Comparison of ENCODE assay signal across 8 cellular contexts in the genomic region with DNA sequence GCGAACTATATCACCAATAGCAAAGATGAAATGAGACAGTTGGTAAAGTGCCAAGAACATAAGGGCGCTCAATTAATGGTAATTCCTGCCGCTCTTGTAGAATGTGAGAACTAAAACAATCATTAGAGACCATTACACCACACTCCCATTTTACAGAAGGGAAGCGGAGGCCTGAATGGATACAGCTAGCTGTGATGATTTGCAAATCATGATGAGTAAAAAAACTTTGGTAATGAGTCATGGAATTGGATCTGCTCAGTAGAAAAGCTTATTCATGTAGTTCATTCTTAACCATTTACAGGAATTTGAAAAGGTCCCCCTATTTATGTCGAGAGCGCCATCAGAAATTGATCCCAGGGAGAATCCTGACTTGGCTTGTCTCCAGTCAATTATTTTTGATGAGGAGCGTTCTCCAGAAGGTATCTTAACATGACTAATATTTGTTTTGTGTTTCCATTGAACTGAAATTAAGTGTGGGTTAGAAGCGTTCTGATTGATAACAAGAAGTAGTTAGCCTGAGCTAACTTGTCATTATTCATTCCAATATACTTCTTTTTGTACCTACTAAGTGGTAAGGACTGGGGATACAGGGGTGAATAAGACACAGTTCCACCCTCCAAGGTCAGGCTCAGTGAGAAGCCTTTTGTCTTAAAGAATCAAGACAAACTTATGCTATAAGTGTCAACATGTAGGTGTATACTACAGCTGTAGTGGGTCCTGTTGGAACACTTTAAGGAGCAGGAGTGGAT. TPM values are rescaled to one million over a fixed set of nuclear protein-coding genes. Genes with fewer than 3 reads are reported as not detected.
DNase-seq lines count a peak whose midpoint lies in the region; ATAC-seq and TF ChIP-seq lines count a peak whose summit lies in the region.

No MANE protein-coding gene starts in this region.

- H2AFZ ChIP-seq in HCT116 (ENCODE audit: low read depth, low read length, poor library complexity, severe bottlenecking), result no peak overlapping the region

- H3K9ac ChIP-seq in HCT116 (ENCODE audit: low read length) (peak overlapping the region; percentile 91), iPS-18a (ENCODE audit: low read length) (peak overlapping the region; percentile 88)

- no peaks in the 10 kb centered on the region for H3K27me3 ChIP-seq in HCT116 (ENCODE audit: insufficient read depth, low read length)
- no peaks in the 10 kb centered on the region for H3K27me3 ChIP-seq in iPS-18a (ENCODE audit: control insufficient read depth, insufficient read depth, low read length)

- CTCF ChIA-PET in HCT116 (lab: Charles Lee), result no interaction called here
- CTCF ChIA-PET in activated naive CD4-positive, alpha-beta T cell treated with anti-CD3 and anti-CD28 coated beads, Interleukin-2, amount 10 ng/mL, durations not matched to agents 7 days and 5 days (lab: Charles Lee), result interaction anchor here (2.4 kb wide), 1 partner anchor 84 kb away, joined by 11 read pairs; a partner anchor contains a TSS

- peak; percentile 12 for ATAC-seq in HCT116
- no peak for ATAC-seq in HG02759 (IDR thresholded peaks at IDR 0.05; ENCODE audit: unreplicated experiment)

- peaks cover 28% of the 10 kb centered on the region for H3K4me1 Mint-ChIP-seq in activated naive CD4-positive, alpha-beta T cell treated with anti-CD3 and anti-CD28 coated beads, Interleukin-2, amount 10 ng/mL, durations not matched to agents 7 days and 5 days
- peaks cover 38% of the 10 kb centered on the region for H3K4me1 Mint-ChIP-seq in stimulated activated naive CD8-positive, alpha-beta T cell treated with anti-CD3 and anti-CD28 coated beads, Interleukin-15, Interleukin-2, amounts not matched to agents 100 ng/mL and 50 ng/mL, for 24 hours (ENCODE audit: low read depth)

- H3K36me3 Mint-ChIP-seq in activated naive CD4-positive, alpha-beta T cell treated with anti-CD3 and anti-CD28 coated beads, Interleukin-2, amount 10 ng/mL, durations not matched to agents 7 days and 5 days, result peaks cover 14% of the 10 kb centered on the region
- H3K36me3 Mint-ChIP-seq in stimulated activated naive CD8-positive, alpha-beta T cell treated with anti-CD3 and anti-CD28 coated beads, Interleukin-15, Interleukin-2, amounts not matched to agents 100 ng/mL and 50 ng/mL, for 24 hours (ENCODE audit: low read depth), result peaks cover 41% of the 10 kb centered on the region

- no peaks in the 10 kb centered on the region for H3K9me2 ChIP-seq in HCT116 (ENCODE audit: insufficient read depth)

- H3K27me3 Mint-ChIP-seq in activated naive CD4-positive, alpha-beta T cell treated with anti-CD3 and anti-CD28 coated beads, Interleukin-2, amount 10 ng/mL, durations not matched to agents 7 days and 5 days, result peaks cover 11% of the 10 kb centered on the region
- H3K27me3 Mint-ChIP-seq in stimulated activated naive CD8-positive, alpha-beta T cell treated with anti-CD3 and anti-CD28 coated beads, Interleukin-15, Interleukin-2, amounts not matched to agents 100 ng/mL and 50 ng/mL, for 24 hours, result no peaks in the 10 kb centered on the region

- H3K9me3 Mint-ChIP-seq in activated naive CD4-positive, alpha-beta T cell treated with anti-CD3 and anti-CD28 coated beads, Interleukin-2, amount 10 ng/mL, durations not matched to agents 7 days and 5 days, result no peaks in the 10 kb centered on the region
- H3K9me3 Mint-ChIP-seq in stimulated activated naive CD8-positive, alpha-beta T cell treated with anti-CD3 and anti-CD28 coated beads, Interleukin-15, Interleukin-2, amounts not matched to agents 100 ng/mL and 50 ng/mL, for 24 hours, result no peaks in the 10 kb centered on the region

- BruUV-seq in HCT116 (replicated peaks; lab: Mats Ljungman, UMichigan), result no TSS peak

- H3K4me3 ChIP-seq in AG09309 (ENCODE audit: control insufficient read depth, low read depth, low read length) (peak overlapping the region; percentile 80), HCT116 (replicated peaks in 1 of 2; ENCODE audit: low read depth in 1 of 2, low read length in 2 of 2) (peak overlapping the region; percentile 97 to 98), iPS-18a (ENCODE audit: low read length) (peak overlapping the region; percentile 98)

- H3K79me2 ChIP-seq in HCT116 (ENCODE audit: insufficient read depth, low read length), result peaks cover 46% of the 10 kb centered on the region

- RAD21 ChIA-PET in HCT116 (lab: Charles Lee; ENCODE audit: low non-redundant PET in 1 of 2, low total read pairs in 2 of 2, uncharacterized antibody in 2 of 2, unreplicated experiment in 2 of 2), result no interaction called here

- H3K4me2 ChIP-seq in HCT116 (ENCODE audit: low read length), result peak overlapping the region; percentile 86

- H3K4me1 ChIP-seq in HCT116 (ENCODE audit: control insufficient read depth in 1 of 2, insufficient read depth in 2 of 2, low read length in 2 of 2), result peaks cover 8 to 14% of the 10 kb centered on the region in 2 experiments; a peak in 3 of 4 replicates
- peaks cover 9% of the 10 kb centered on the region for H3K4me1 ChIP-seq in iPS-18a (ENCODE audit: control insufficient read depth, low read depth, low read length)

- peak overlapping the region; percentile 86 for H3K4me3 Mint-ChIP-seq in activated naive CD4-positive, alpha-beta T cell treated with anti-CD3 and anti-CD28 coated beads, Interleukin-2, amount 10 ng/mL, durations not matched to agents 7 days and 5 days
- peak overlapping the region; percentile 97 for H3K4me3 Mint-ChIP-seq in stimulated activated naive CD8-positive, alpha-beta T cell treated with anti-CD3 and anti-CD28 coated beads, Interleukin-15, Interleukin-2, amounts not matched to agents 100 ng/mL and 50 ng/mL, for 24 hours

- no peak for TF ChIP-seq CTCF in AG09309 (IDR thresholded peaks at IDR 0.05; ENCODE audit: control insufficient read depth, insufficient read depth, low read depth, low read length, missing control alignments)
- no peak for TF ChIP-seq CTCF in HCT116 (IDR thresholded peaks at IDR 0.05 in 2 of 3, conservative IDR thresholded peaks at IDR 0.05 in 1 of 3; ENCODE audit: borderline replicate concordance in 1 of 3, insufficient read depth in 1 of 3, low read depth in 2 of 3, low read length in 2 of 3)

- POLR2A ChIA-PET in HCT116 (lab: Charles Lee), result no interaction called here

- H3K36me3 ChIP-seq in HCT116 (ENCODE audit: control insufficient read depth in 1 of 2, insufficient read depth in 2 of 2, low read length in 2 of 2), result peaks cover 14 to 16% of the 10 kb centered on the region in 2 experiments; a peak in 3 of 4 replicates
- H3K36me3 ChIP-seq in iPS-18a (ENCODE audit: control insufficient read depth, low read depth, low read length), result peaks cover 20% of the 10 kb centered on the region

- H3K27ac Mint-ChIP-seq in activated naive CD4-positive, alpha-beta T cell treated with anti-CD3 and anti-CD28 coated beads, Interleukin-2, amount 10 ng/mL, durations not matched to agents 7 days and 5 days, result peak overlapping the region; percentile 24
- peak overlapping the region; percentile 97 for H3K27ac Mint-ChIP-seq in stimulated activated naive CD8-positive, alpha-beta T cell treated with anti-CD3 and anti-CD28 coated beads, Interleukin-15, Interleukin-2, amounts not matched to agents 100 ng/mL and 50 ng/mL, for 24 hours

- intact Hi-C loops in HCT116 (cut with micrococcal nuclease), result no loop called here

- H3K9me3 ChIP-seq in HCT116 (ENCODE audit: control insufficient read depth in 1 of 2, insufficient read depth in 1 of 2, low read depth in 1 of 2, low read length in 2 of 2) (no peaks in the 10 kb centered on the region), iPS-18a (ENCODE audit: control insufficient read depth, low read depth, low read length) (no peaks in the 10 kb centered on the region)

- no peak for TF ChIP-seq POLR2A in HCT116 (IDR thresholded peaks at IDR 0.05; ENCODE audit: borderline replicate concordance, extremely low read depth, insufficient read depth, insufficient read length)

- TF ChIP-seq RAD21 in HCT116 (IDR thresholded peaks at IDR 0.05; ENCODE audit: low read depth), result no peak

- peak overlapping the region; percentile 65 for H3K27ac ChIP-seq in HCT116 (ENCODE audit: low read depth, low read length)
- peak overlapping the region; percentile 30 for H3K27ac ChIP-seq in iPS-18a (ENCODE audit: low read length)

- DNase-seq in AG09309 (ENCODE audit: low read depth), result peak; percentile 17
- no peak for DNase-seq in HCT116 (ENCODE audit: low read depth, low spot score)
- no peak for DNase-seq in activated naive CD4-positive, alpha-beta T cell treated with anti-CD3 and anti-CD28 coated beads, Interleukin-2, amount 10 ng/mL, durations not matched to agents 7 days and 5 days
- no peak for DNase-seq in Ammon's horn (ENCODE audit: low spot score)
- no peak for DNase-seq in HK-2 (ENCODE audit: unreplicated experiment)

- no peaks in the 10 kb centered on the region for H4K20me1 ChIP-seq in HCT116 (ENCODE audit: insufficient read depth)

TF ChIP-seq in HCT116, 20 proteins besides CTCF, POLR2A, EP300 and RAD21:
- no peak for TF ChIP-seq ZNF274 (IDR thresholded peaks at IDR 0.05; ENCODE audit: low read depth, low read length)
- TF ChIP-seq, protein P1, sequence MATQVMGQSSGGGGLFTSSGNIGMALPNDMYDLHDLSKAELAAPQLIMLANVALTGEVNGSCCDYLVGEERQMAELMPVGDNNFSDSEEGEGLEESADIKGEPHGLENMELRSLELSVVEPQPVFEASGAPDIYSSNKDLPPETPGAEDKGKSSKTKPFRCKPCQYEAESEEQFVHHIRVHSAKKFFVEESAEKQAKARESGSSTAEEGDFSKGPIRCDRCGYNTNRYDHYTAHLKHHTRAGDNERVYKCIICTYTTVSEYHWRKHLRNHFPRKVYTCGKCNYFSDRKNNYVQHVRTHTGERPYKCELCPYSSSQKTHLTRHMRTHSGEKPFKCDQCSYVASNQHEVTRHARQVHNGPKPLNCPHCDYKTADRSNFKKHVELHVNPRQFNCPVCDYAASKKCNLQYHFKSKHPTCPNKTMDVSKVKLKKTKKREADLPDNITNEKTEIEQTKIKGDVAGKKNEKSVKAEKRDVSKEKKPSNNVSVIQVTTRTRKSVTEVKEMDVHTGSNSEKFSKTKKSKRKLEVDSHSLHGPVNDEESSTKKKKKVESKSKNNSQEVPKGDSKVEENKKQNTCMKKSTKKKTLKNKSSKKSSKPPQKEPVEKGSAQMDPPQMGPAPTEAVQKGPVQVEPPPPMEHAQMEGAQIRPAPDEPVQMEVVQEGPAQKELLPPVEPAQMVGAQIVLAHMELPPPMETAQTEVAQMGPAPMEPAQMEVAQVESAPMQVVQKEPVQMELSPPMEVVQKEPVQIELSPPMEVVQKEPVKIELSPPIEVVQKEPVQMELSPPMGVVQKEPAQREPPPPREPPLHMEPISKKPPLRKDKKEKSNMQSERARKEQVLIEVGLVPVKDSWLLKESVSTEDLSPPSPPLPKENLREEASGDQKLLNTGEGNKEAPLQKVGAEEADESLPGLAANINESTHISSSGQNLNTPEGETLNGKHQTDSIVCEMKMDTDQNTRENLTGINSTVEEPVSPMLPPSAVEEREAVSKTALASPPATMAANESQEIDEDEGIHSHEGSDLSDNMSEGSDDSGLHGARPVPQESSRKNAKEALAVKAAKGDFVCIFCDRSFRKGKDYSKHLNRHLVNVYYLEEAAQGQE (IDR thresholded peaks at IDR 0.05; ENCODE audit: low read depth), result no peak

RNA-seq across cellular contexts. Expression of a gene that starts 0.8 kb away (rescaled TPM):
- total RNA-seq in HCT116 (2021; ENCODE audit: unreplicated experiment), result 26.3 TPM
- 16.9 and 18.7 TPM in 2 replicates for polyA plus RNA-seq in HCT116 (2012)

RNA-seq across cellular contexts. Expression of a gene that starts 47.9 kb away (rescaled TPM):
- total RNA-seq in HCT116 (2021; ENCODE audit: unreplicated experiment), result 9.6 TPM
- polyA plus RNA-seq in HCT116 (2012), result 5.2 and 7.0 TPM in 2 replicates
